ENCODE assay signal across 11 cellular contexts in genomic region chr15:32683906-32684584, GRCh38. TPM values are rescaled to one million over a fixed set of nuclear protein-coding genes. Genes with fewer than 3 reads are reported as not detected.
DNase-seq lines count a peak whose midpoint lies in the region; ATAC-seq and TF ChIP-seq lines count a peak whose summit lies in the region.
"Had no signal": no experiment of that assay in that cellular context is flagged by ENCODE, and none has a peak within 500 bp of the region (broad histone marks: within the 10 kb centered on the region; RNA-seq: fewer than 3 reads in every experiment).

No MANE protein-coding gene starts in this region.

- TF ChIP-seq CTCF in SK-N-SH (IDR thresholded peaks at IDR 0.05), result no peak
- TF ChIP-seq CTCF in fibroblast of pulmonary artery (IDR thresholded peaks at IDR 0.05; ENCODE audit: low read length, missing control alignments), result no peak
- no peak for TF ChIP-seq CTCF in upper lobe of right lung (IDR thresholded peaks at IDR 0.05)

- H3K4me1 ChIP-seq in SK-N-SH (ENCODE audit: control insufficient read depth in 1 of 2, insufficient read depth in 2 of 2, low read depth in 1 of 2, low read length in 1 of 2), result peaks cover 7 to 37% of the 10 kb centered on the region in 2 experiments
- H3K4me1 ChIP-seq in upper lobe of right lung, result peaks cover 13% of the 10 kb centered on the region

- peak overlapping the region; percentile 35; the same call in 1 of the 2 replicates for H3K4me2 ChIP-seq in SK-N-SH

- 74% methylated on average over 8 of the region's 8 CpGs for WGBS in SK-N-SH (ENCODE audit: low lambda C conversion rate)

- H4K20me1 ChIP-seq in SK-N-SH (ENCODE audit: insufficient read depth), result no peaks in the 10 kb centered on the region

- H3K9me2 ChIP-seq in SK-N-SH, result no peaks in the 10 kb centered on the region

- peaks cover 5% of the 10 kb centered on the region for H3K4me1 Mint-ChIP-seq in activated naive CD4-positive, alpha-beta T cell treated with anti-CD3 and anti-CD28 coated beads, Interleukin-2, amount 10 ng/mL, durations not matched to agents 7 days and 5 days
- H3K4me1 Mint-ChIP-seq: nephron had no signal

- H3K4me3 ChIP-seq in SK-N-SH (ENCODE audit: low read depth in 2 of 2, low read length in 1 of 2) (no peak overlapping the region), fibroblast of pulmonary artery (replicated peaks; ENCODE audit: low read depth, low read length) (no peak overlapping the region), upper lobe of right lung (no peak overlapping the region)

- no peak for TF ChIP-seq RAD21 in SK-N-SH (IDR thresholded peaks at IDR 0.05; ENCODE audit: low read length)

- intact Hi-C loops in upper lobe of right lung (cut with DNase I), result no loop called here

- H3K27ac ChIP-seq in SK-N-SH (ENCODE audit: low read depth in 2 of 2, low read length in 1 of 2) (peak overlapping the region in 1 of 2 experiments; percentile 98; a peak in 3 of 4 replicates), upper lobe of right lung (no peak overlapping the region)

- peak in 1 of 2 experiments; percentile 68; a peak in 1 of 4 replicates for TF ChIP-seq EP300 in SK-N-SH (IDR thresholded peaks at IDR 0.05; ENCODE audit: borderline replicate concordance in 1 of 2, low read depth in 1 of 2, low read length in 1 of 2)

- DNase-seq in activated naive CD4-positive, alpha-beta T cell treated with anti-CD3 and anti-CD28 coated beads, Interleukin-2, amount 50 U/mL, for 72 hours (ENCODE audit: low spot score in 2 of 2), result no peak
- no peak for DNase-seq in activated naive CD4-positive, alpha-beta T cell treated with anti-CD3 and anti-CD28 coated beads, Interleukin-2, amount 10 ng/mL, durations not matched to agents 7 days and 5 days
- no peak for DNase-seq in SK-N-SH
- peak; percentile 97 for DNase-seq in fibroblast of pulmonary artery (ENCODE audit: low read depth)
- no peak for DNase-seq in upper lobe of right lung
- DNase-seq in SW 1271 (lab: John Stamatoyannopoulos, UW), result no peak
- DNase-seq in midbrain (lab: John Stamatoyannopoulos, UW), result no peak
- DNase-seq: NCI-H1436 had no signal

- H3K27me3 ChIP-seq in SK-N-SH (ENCODE audit: insufficient read depth) (no peaks in the 10 kb centered on the region), upper lobe of right lung (no peaks in the 10 kb centered on the region)

- no peak overlapping the region for H3K27ac Mint-ChIP-seq in activated naive CD4-positive, alpha-beta T cell treated with anti-CD3 and anti-CD28 coated beads, Interleukin-2, amount 50 U/mL, for 72 hours
- H3K27ac Mint-ChIP-seq in activated naive CD4-positive, alpha-beta T cell treated with anti-CD3 and anti-CD28 coated beads, Interleukin-2, amount 10 ng/mL, durations not matched to agents 7 days and 5 days, result no peak overlapping the region
- H3K27ac Mint-ChIP-seq: nephron had no signal

- peak; percentile 81 to 83 for ATAC-seq in activated naive CD4-positive, alpha-beta T cell treated with anti-CD3 and anti-CD28 coated beads, Interleukin-2, amount 50 U/mL, for 72 hours
- ATAC-seq in upper lobe of right lung (peak; percentile 91), HG03095 (IDR thresholded peaks at IDR 0.05; ENCODE audit: unreplicated experiment) (no peak)

- peaks cover 18% of the 10 kb centered on the region; the same call in 1 of the 2 replicates for H3K79me2 ChIP-seq in SK-N-SH (ENCODE audit: insufficient read depth)

- H3K36me3 Mint-ChIP-seq in activated naive CD4-positive, alpha-beta T cell treated with anti-CD3 and anti-CD28 coated beads, Interleukin-2, amount 50 U/mL, for 72 hours, result no peaks in the 10 kb centered on the region
- peaks cover 2% of the 10 kb centered on the region for H3K36me3 Mint-ChIP-seq in activated naive CD4-positive, alpha-beta T cell treated with anti-CD3 and anti-CD28 coated beads, Interleukin-2, amount 10 ng/mL, durations not matched to agents 7 days and 5 days

- H2AFZ ChIP-seq in SK-N-SH (ENCODE audit: low read depth), result no peak overlapping the region

- peaks cover 1% of the 10 kb centered on the region for H3K27me3 Mint-ChIP-seq in activated naive CD4-positive, alpha-beta T cell treated with anti-CD3 and anti-CD28 coated beads, Interleukin-2, amount 10 ng/mL, durations not matched to agents 7 days and 5 days

- H3F3A ChIP-seq in SK-N-SH (replicated peaks; ENCODE audit: insufficient read depth), result peaks cover 55% of the 10 kb centered on the region

- peak overlapping the region; percentile 71; the same call in 1 of the 2 replicates for H3K9ac ChIP-seq in SK-N-SH

- H3K36me3 ChIP-seq in SK-N-SH (replicated peaks in 1 of 2; ENCODE audit: control insufficient read depth in 1 of 2, insufficient read depth in 2 of 2, low read length in 1 of 2) (no peaks in the 10 kb centered on the region), upper lobe of right lung (no peaks in the 10 kb centered on the region)

- no peaks in the 10 kb centered on the region for H3K9me3 Mint-ChIP-seq in activated naive CD4-positive, alpha-beta T cell treated with anti-CD3 and anti-CD28 coated beads, Interleukin-2, amount 50 U/mL, for 72 hours
- no peaks in the 10 kb centered on the region for H3K9me3 Mint-ChIP-seq in activated naive CD4-positive, alpha-beta T cell treated with anti-CD3 and anti-CD28 coated beads, Interleukin-2, amount 10 ng/mL, durations not matched to agents 7 days and 5 days
- H3K9me3 Mint-ChIP-seq: CD14-positive monocyte, nephron had no signal

- no peak overlapping the region for H3K4me3 Mint-ChIP-seq in activated naive CD4-positive, alpha-beta T cell treated with anti-CD3 and anti-CD28 coated beads, Interleukin-2, amount 10 ng/mL, durations not matched to agents 7 days and 5 days
- H3K4me3 Mint-ChIP-seq: CD14-positive monocyte, nephron had no signal

- CTCF ChIA-PET in activated naive CD4-positive, alpha-beta T cell treated with anti-CD3 and anti-CD28 coated beads, Interleukin-2, amount 10 ng/mL, durations not matched to agents 7 days and 5 days (lab: Charles Lee), result no interaction called here
- CTCF ChIA-PET in SK-N-SH (lab: Yijun Ruan, JAX), result no interaction called here

- POLR2A ChIA-PET in SK-N-SH (lab: Yijun Ruan, JAX), result no interaction called here

- no peaks in the 10 kb centered on the region for H3K9me3 ChIP-seq in SK-N-SH
- H3K9me3 ChIP-seq in upper lobe of right lung, result no peaks in the 10 kb centered on the region

TF ChIP-seq in SK-N-SH, 30 proteins besides CTCF, POLR2A, EP300 and RAD21 (continues in another document):
- TF ChIP-seq JUND (IDR thresholded peaks at IDR 0.05) (peak; percentile 59), TCF12 (IDR thresholded peaks at IDR 0.05) (peak; percentile 74), CHD2 (IDR thresholded peaks at IDR 0.05; ENCODE audit: low read length, partially characterized antibody) (no peak), NFIC (IDR thresholded peaks at IDR 0.05; ENCODE audit: borderline replicate concordance) (peak; percentile 93), PBX3 (IDR thresholded peaks at IDR 0.05) (peak; percentile 83), NRF1 (IDR thresholded peaks at IDR 0.05; ENCODE audit: low read depth, low read length) (no peak), GATA2 (CRISPR knock-in tag; IDR thresholded peaks at IDR 0.05) (no peak), USF1 (IDR thresholded peaks at IDR 0.05; ENCODE audit: borderline replicate concordance, low read depth) (peak; percentile 73; the same call in 1 of the 2 replicates), ZBTB33 (IDR thresholded peaks at IDR 0.05; ENCODE audit: borderline replicate concordance, low read depth) (no peak), MEF2A (IDR thresholded peaks at IDR 0.05; ENCODE audit: borderline replicate concordance, low read depth) (0 out of 2 replicates have a peak, but pooled peaks have one; percentile 5)

RNA-seq across cellular contexts. Expression of gene GREM1, which starts 33.8 kb away (rescaled TPM):
- not detected for total RNA-seq in activated naive CD4-positive, alpha-beta T cell treated with anti-CD3 and anti-CD28 coated beads, Interleukin-2, amount 50 U/mL, for 72 hours
- 23.9 and 46.4 TPM in 2 replicates for polyA plus RNA-seq in SK-N-SH (2012; rRNA removed)
- 44.0 and 44.4 TPM in 2 replicates for polyA plus RNA-seq in SK-N-SH (2012; cell fraction: cytosol; rRNA removed)
- polyA plus RNA-seq in SK-N-SH (2012; cell fraction: nucleus; rRNA removed), result 9.8 and 32.2 TPM in 2 replicates
- 2.8 TPM for total RNA-seq in upper lobe of right lung
- polyA plus RNA-seq: CD14-positive monocyte had no signal

RNA-seq across cellular contexts. Expression of gene SCG5, which starts 42.5 kb away (rescaled TPM):
- total RNA-seq in activated naive CD4-positive, alpha-beta T cell treated with anti-CD3 and anti-CD28 coated beads, Interleukin-2, amount 50 U/mL, for 72 hours, result 1 to 10 TPM; 2.0 to 3.7 TPM
- 10.1 and 11.0 TPM in 2 replicates for polyA plus RNA-seq in SK-N-SH (2012; rRNA removed)
- 11.8 and 16.0 TPM in 2 replicates for polyA plus RNA-seq in SK-N-SH (2012; cell fraction: cytosol; rRNA removed)
- 6.9 and 7.4 TPM in 2 replicates for polyA plus RNA-seq in SK-N-SH (2012; cell fraction: nucleus; rRNA removed)
- 0.96 TPM for total RNA-seq in upper lobe of right lung
- polyA plus RNA-seq: CD14-positive monocyte had no signal
